In the genomic region with DNA sequence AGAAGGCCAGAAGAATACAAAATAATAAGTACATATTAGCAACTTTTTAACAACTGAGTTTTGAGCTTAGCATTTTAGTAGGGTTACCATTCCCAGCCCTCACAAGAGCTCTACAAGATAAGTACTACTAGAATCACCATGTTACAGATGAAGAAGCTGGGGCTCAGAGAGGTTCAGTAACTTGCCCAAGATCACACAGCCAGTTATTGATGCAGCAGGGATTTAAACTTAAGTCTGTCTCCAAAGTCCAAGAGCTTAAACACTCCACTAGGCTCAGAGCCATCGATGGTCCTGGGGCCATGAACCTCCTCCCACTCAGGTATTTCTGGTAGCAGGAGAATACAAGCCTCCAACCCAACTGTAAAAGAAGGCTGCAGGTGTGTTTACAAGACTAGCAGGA, we compare ENCODE assay signal across 1 cellular context.
TF ChIP-seq lines count a peak whose summit lies in the region.

No MANE protein-coding gene starts in this region.

TF ChIP-seq in HepG2, 621 proteins besides CTCF, POLR2A, EP300 and RAD21:
- TF ChIP-seq ZNF768 (CRISPR knock-in tag; IDR thresholded peaks at IDR 0.05) = peak; percentile 34; the same call in 1 of the 2 replicates
- TF ChIP-seq, protein P1, sequence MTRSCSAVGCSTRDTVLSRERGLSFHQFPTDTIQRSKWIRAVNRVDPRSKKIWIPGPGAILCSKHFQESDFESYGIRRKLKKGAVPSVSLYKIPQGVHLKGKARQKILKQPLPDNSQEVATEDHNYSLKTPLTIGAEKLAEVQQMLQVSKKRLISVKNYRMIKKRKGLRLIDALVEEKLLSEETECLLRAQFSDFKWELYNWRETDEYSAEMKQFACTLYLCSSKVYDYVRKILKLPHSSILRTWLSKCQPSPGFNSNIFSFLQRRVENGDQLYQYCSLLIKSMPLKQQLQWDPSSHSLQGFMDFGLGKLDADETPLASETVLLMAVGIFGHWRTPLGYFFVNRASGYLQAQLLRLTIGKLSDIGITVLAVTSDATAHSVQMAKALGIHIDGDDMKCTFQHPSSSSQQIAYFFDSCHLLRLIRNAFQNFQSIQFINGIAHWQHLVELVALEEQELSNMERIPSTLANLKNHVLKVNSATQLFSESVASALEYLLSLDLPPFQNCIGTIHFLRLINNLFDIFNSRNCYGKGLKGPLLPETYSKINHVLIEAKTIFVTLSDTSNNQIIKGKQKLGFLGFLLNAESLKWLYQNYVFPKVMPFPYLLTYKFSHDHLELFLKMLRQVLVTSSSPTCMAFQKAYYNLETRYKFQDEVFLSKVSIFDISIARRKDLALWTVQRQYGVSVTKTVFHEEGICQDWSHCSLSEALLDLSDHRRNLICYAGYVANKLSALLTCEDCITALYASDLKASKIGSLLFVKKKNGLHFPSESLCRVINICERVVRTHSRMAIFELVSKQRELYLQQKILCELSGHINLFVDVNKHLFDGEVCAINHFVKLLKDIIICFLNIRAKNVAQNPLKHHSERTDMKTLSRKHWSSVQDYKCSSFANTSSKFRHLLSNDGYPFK (CRISPR knock-in tag; IDR thresholded peaks at IDR 0.05; ENCODE audit: borderline replicate concordance) = no peak
